10 cellular contexts compared by ENCODE assay signal in genomic region chr3:39810647-39811161, GRCh38. TPM values are rescaled to one million over a fixed set of nuclear protein-coding genes. Genes with fewer than 3 reads are reported as not detected.
DNase-seq lines count a peak whose midpoint lies in the region; ATAC-seq and TF ChIP-seq lines count a peak whose summit lies in the region.
"Had no signal": no experiment of that assay in that cellular context is flagged by ENCODE, and none has a peak within 500 bp of the region (broad histone marks: within the 10 kb centered on the region; RNA-seq: fewer than 3 reads in every experiment).

No MANE protein-coding gene starts in this region.

- H3K4me1 ChIP-seq in left ventricle myocardium inferior (peaks cover 23% of the 10 kb centered on the region), vagina (peaks cover 10% of the 10 kb centered on the region)

- TF ChIP-seq CTCF in left ventricle myocardium inferior (IDR thresholded peaks at IDR 0.05; ENCODE audit: borderline replicate concordance) (no peak), nephron progenitor cell (IDR thresholded peaks at IDR 0.05) (no peak), vagina (IDR thresholded peaks at IDR 0.05) (no peak)

- no peaks in the 10 kb centered on the region for H3K9me3 ChIP-seq in left ventricle myocardium inferior (replicated peaks)
- H3K9me3 ChIP-seq in vagina, result no peaks in the 10 kb centered on the region

- H3K27ac ChIP-seq in left ventricle myocardium inferior (replicated peaks) (no peak overlapping the region), vagina (no peak overlapping the region)

- peaks cover 90% of the 10 kb centered on the region for H3K27me3 Mint-ChIP-seq in nephron progenitor cell (ENCODE audit: low read depth, poor library complexity)

- no peak overlapping the region for H3K27ac Mint-ChIP-seq in nephron progenitor cell

- H3K4me3 ChIP-seq in left ventricle myocardium inferior (peak overlapping the region; percentile 75), vagina (peak overlapping the region; percentile 49 to 54)

- no peak for TF ChIP-seq POLR2A in vagina (IDR thresholded peaks at IDR 0.05)

- intact Hi-C loops in left ventricle myocardium inferior (cut with micrococcal nuclease), result no loop called here
- intact Hi-C loops in left ventricle myocardium superior (cut with micrococcal nuclease), result no loop called here
- intact Hi-C loops in vagina (cut with DNase I), result no loop called here

- no peaks in the 10 kb centered on the region for H3K36me3 Mint-ChIP-seq in nephron progenitor cell (ENCODE audit: low read depth)

- peak overlapping the region; percentile 88 for H3K4me3 Mint-ChIP-seq in nephron progenitor cell

- ATAC-seq in left ventricle myocardium superior (no peak), HG02759 (IDR thresholded peaks at IDR 0.05; ENCODE audit: unreplicated experiment) (no peak)

- H3K27me3 ChIP-seq in left ventricle myocardium inferior (ENCODE audit: low read depth) (peaks cover 41% of the 10 kb centered on the region), vagina (no peaks in the 10 kb centered on the region)

- H3K4me1 Mint-ChIP-seq in nephron progenitor cell, result peaks cover 24% of the 10 kb centered on the region

- no peak for DNase-seq in left ventricle myocardium inferior
- DNase-seq in left ventricle myocardium superior, result no peak
- peak; percentile 44 for DNase-seq in dermis blood vessel endothelial cell
- no peak for DNase-seq in nephron progenitor cell
- DNase-seq in vagina (ENCODE audit: extremely low spot score in 2 of 2), result no peak
- DNase-seq in activated CD4-positive, alpha-beta T cell treated with anti-CD3 and anti-CD28 coated beads, Interleukin-2, amount 50 U/mL, for 1 hour, result no peak
- DNase-seq in SHP77 treated with DMSO at 0.1 percent for 48 hours (lab: John Stamatoyannopoulos, UW), result no peak
- DNase-seq: Kasumi-1 had no signal

- H3K9me3 Mint-ChIP-seq in nephron progenitor cell, result no peaks in the 10 kb centered on the region

- H3K36me3 ChIP-seq in left ventricle myocardium inferior (no peaks in the 10 kb centered on the region), vagina (no peaks in the 10 kb centered on the region)

RNA-seq across cellular contexts. Expression of gene MYRIP, which starts 1.3 kb away (rescaled TPM):
- 1.5 TPM for total RNA-seq in left ventricle myocardium inferior
- total RNA-seq in left ventricle myocardium superior, result 0.84 TPM
- 30.0 and 32.2 TPM in 2 replicates for total RNA-seq in dermis blood vessel endothelial cell
- 7.4 TPM for total RNA-seq in vagina
- total RNA-seq: mononuclear cell had no signal
